8 cellular contexts compared by ENCODE assay signal in genomic region chr1:207088731-207089626, GRCh38. TPM values are rescaled to one million over a fixed set of nuclear protein-coding genes. Genes with fewer than 3 reads are reported as not detected.
DNase-seq lines count a peak whose midpoint lies in the region; ATAC-seq, FAIRE-seq and TF ChIP-seq lines count a peak whose summit lies in the region.

A gene with protein sequence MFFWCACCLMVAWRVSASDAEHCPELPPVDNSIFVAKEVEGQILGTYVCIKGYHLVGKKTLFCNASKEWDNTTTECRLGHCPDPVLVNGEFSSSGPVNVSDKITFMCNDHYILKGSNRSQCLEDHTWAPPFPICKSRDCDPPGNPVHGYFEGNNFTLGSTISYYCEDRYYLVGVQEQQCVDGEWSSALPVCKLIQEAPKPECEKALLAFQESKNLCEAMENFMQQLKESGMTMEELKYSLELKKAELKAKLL (plus strand): TSS chr1:207088860. CDS start chr1:207089532, 672 bp downstream.

- POLR2A ChIA-PET in activated CD4-positive, alpha-beta T cell treated with anti-CD3 and anti-CD28 coated beads, Interleukin-2, amount 10 ng/mL, durations not matched to agents 7 days and 5 days (lab: Charles Lee) = interaction anchor here (0.6 kb wide), 1 partner anchor 164 kb away, joined by 3 read pairs; no protein-coding TSS in a partner anchor
- POLR2A ChIA-PET in PC-3 (lab: Charles Lee; ENCODE audit: unreplicated experiment) (no interaction called here), H1 (lab: Charles Lee; ENCODE audit: partially characterized antibody) (no interaction called here)

- H3K56ac ChIP-seq in H1 (replicated peaks; ENCODE audit: insufficient read length, low read depth, low read length) = no peak within 1 kb of the TSS

- WGBS in H1 (ENCODE audit: extremely low coverage in 1 of 2, insufficient coverage in 1 of 2, insufficient read length in 1 of 2, insufficient replicate concordance in 2 of 2, low coverage in 1 of 2, low lambda C conversion rate in 2 of 2, missing lambda C conversion rate in 1 of 2), 2 experiments = 91% methylated on average over 9 of the region's 9 CpGs; no CpG with 5 or more reads in 1 of the 2 experiments

- H3K9ac ChIP-seq in PC-3 (ENCODE audit: low read length) (no peak within 1 kb of the TSS), H1 (replicated peaks in 1 of 4; ENCODE audit: extremely low read depth in 1 of 4, low read depth in 3 of 4, low read length in 3 of 4) (no peak within 1 kb of the TSS)

- H2AK5ac ChIP-seq in H1 (ENCODE audit: low read depth, low read length) = no peak within 1 kb of the TSS

- H4K5ac ChIP-seq in H1 (ENCODE audit: insufficient read length, low read depth, low read length) = no peak within 1 kb of the TSS

- CTCF ChIA-PET in activated CD4-positive, alpha-beta T cell treated with anti-CD3 and anti-CD28 coated beads, Interleukin-2, amount 10 ng/mL, durations not matched to agents 7 days and 5 days (lab: Charles Lee) = interaction anchor here (0.8 kb wide), 1 partner anchor 32 kb away, joined by 4 read pairs; no protein-coding TSS in a partner anchor
- CTCF ChIA-PET in PC-3 (lab: Charles Lee) (no interaction called here), H1 (lab: Charles Lee; ENCODE audit: partially characterized antibody) (interaction anchor here (0.9 to 1.0 kb wide), 2 partner anchors 11 to 39 kb away, joined by 3 read pairs; no protein-coding TSS in a partner anchor)

- FAIRE-seq in H1 (lab: Jason Lieb, UNC) = no peak

- H3K4ac ChIP-seq in H1 (replicated peaks; ENCODE audit: insufficient read length, low read depth, low read length) = no peak within 1 kb of the TSS

- no peak within 1 kb of the TSS for H2BK120ac ChIP-seq in H1 (replicated peaks; ENCODE audit: low read depth, low read length)

- peak; percentile 37 for DNase-seq in activated CD4-positive, alpha-beta T cell treated with anti-CD3 and anti-CD28 coated beads, Interleukin-2, amount 10 ng/mL, durations not matched to agents 7 days and 5 days
- no peak for DNase-seq in activated CD4-positive, alpha-beta T cell treated with anti-CD3 and anti-CD28 coated beads, Interleukin-2, amount 50 U/mL, for 48 hours
- DNase-seq in PC-3 (peak; percentile 64), H1 (ENCODE audit: low read depth in 1 of 2, low spot score in 2 of 2) (no peak), NOMO-1 (lab: John Stamatoyannopoulos, UW; ENCODE audit: unreplicated experiment in 2 of 2) (no peak), dedifferentiated amniotic fluid mesenchymal stem cell (ENCODE audit: extremely low spot score) (no peak), AG20443 (ENCODE audit: low spot score) (no peak)

- no peak for TF ChIP-seq RAD21 in H1 (IDR thresholded peaks at IDR 0.05 in 1 of 2, conservative IDR thresholded peaks at IDR 0.05 in 1 of 2; ENCODE audit: low read depth in 2 of 2, low read length in 2 of 2)

- no peaks in the 10 kb centered on the region for H3F3A ChIP-seq in PC-3 (ENCODE audit: low read length, unreplicated experiment)

- no TSS peak for BruUV-seq in PC-3 (replicated peaks; lab: Mats Ljungman, UMichigan)

- peaks cover 4% of the 10 kb centered on the region for H3K36me3 Mint-ChIP-seq in activated CD4-positive, alpha-beta T cell treated with anti-CD3 and anti-CD28 coated beads, Interleukin-2, amount 10 ng/mL, durations not matched to agents 7 days and 5 days (ENCODE audit: low read depth)
- no peaks in the 10 kb centered on the region for H3K36me3 Mint-ChIP-seq in stimulated activated memory B cell treated with anti-CD40 and anti-IgM and Interleukin-4, amounts not matched to agents 10 μg/mL and 1 μg/mL and 100 μg/mL, for 72 hours

- no peaks in the 10 kb centered on the region for H3K9me3 Mint-ChIP-seq in activated CD4-positive, alpha-beta T cell treated with anti-CD3 and anti-CD28 coated beads, Interleukin-2, amount 10 ng/mL, durations not matched to agents 7 days and 5 days
- H3K9me3 Mint-ChIP-seq in stimulated activated memory B cell treated with anti-CD40 and anti-IgM and Interleukin-4, amounts not matched to agents 10 μg/mL and 1 μg/mL and 100 μg/mL, for 72 hours = no peaks in the 10 kb centered on the region

- H3K79me2 ChIP-seq in PC-3 (ENCODE audit: low read length) (no peaks in the 10 kb centered on the region), H1 (ENCODE audit: control insufficient read depth in 1 of 2, insufficient read depth in 2 of 2, low read length in 2 of 2) (no peaks in the 10 kb centered on the region)

- peaks cover 42% of the 10 kb centered on the region for H3K4me1 Mint-ChIP-seq in activated CD4-positive, alpha-beta T cell treated with anti-CD3 and anti-CD28 coated beads, Interleukin-2, amount 10 ng/mL, durations not matched to agents 7 days and 5 days
- peaks cover 20% of the 10 kb centered on the region for H3K4me1 Mint-ChIP-seq in stimulated activated memory B cell treated with anti-CD40 and anti-IgM and Interleukin-4, amounts not matched to agents 10 μg/mL and 1 μg/mL and 100 μg/mL, for 72 hours

- H2AFZ ChIP-seq in PC-3 (ENCODE audit: low read length) = no peak within 1 kb of the TSS
- no peak within 1 kb of the TSS for H2AFZ ChIP-seq in H1 (ENCODE audit: low read length)

- H3K4me1 ChIP-seq in PC-3 (ENCODE audit: insufficient read depth, low read length) (no peaks in the 10 kb centered on the region), H1 (replicated peaks in 1 of 4; ENCODE audit: control insufficient read depth in 3 of 4, insufficient read depth in 4 of 4, low read length in 3 of 4) (peaks cover 0 to 3% (median 0%) of the 10 kb centered on the region in 4 experiments; a peak in 2 of 7 replicates)

- no peak within 1 kb of the TSS for H4K8ac ChIP-seq in H1 (ENCODE audit: extremely low read depth, insufficient read depth, low read length)

- no peak within 1 kb of the TSS for H2BK15ac ChIP-seq in H1 (ENCODE audit: low read length)

- no peaks in the 10 kb centered on the region for H3K9me2 ChIP-seq in PC-3 (replicated peaks; ENCODE audit: low read length)

- H3K9me3 ChIP-seq in PC-3 (ENCODE audit: low read length) (no peaks in the 10 kb centered on the region), H1 (ENCODE audit: insufficient read depth in 2 of 2, low read depth in 1 of 2, low read length in 1 of 2) (no peaks in the 10 kb centered on the region)

- H3K27me3 ChIP-seq in PC-3 (ENCODE audit: low read length) (0 out of 2 replicates have a peak, but pooled peaks cover 12% of the 10 kb centered on the region), H1 (replicated peaks in 1 of 4; ENCODE audit: control insufficient read depth in 3 of 4, extremely low read depth in 1 of 4, insufficient read depth in 3 of 4, low read length in 3 of 4) (no peaks in the 10 kb centered on the region)

- H2BK5ac ChIP-seq in H1 (ENCODE audit: low read depth, low read length) = no peak within 1 kb of the TSS

- H3K4me2 ChIP-seq in PC-3 (ENCODE audit: low read length) (no peak within 1 kb of the TSS), H1 (ENCODE audit: insufficient read depth in 1 of 2, low read depth in 2 of 2, low read length in 2 of 2) (no peak within 1 kb of the TSS)

- H3K23me2 ChIP-seq in H1 (ENCODE audit: low read depth, low read length) = no peaks in the 10 kb centered on the region

- ATAC-seq in PC-3 = no peak
- ATAC-seq in stimulated activated memory B cell treated with anti-CD40 and anti-IgM and Interleukin-4, amounts not matched to agents 10 μg/mL and 1 μg/mL and 100 μg/mL, for 72 hours = no peak

- no peak within 1 kb of the TSS for H3K18ac ChIP-seq in H1 (ENCODE audit: extremely low read depth, low read length)

- H4K91ac ChIP-seq in H1 (replicated peaks; ENCODE audit: insufficient read length, low read length) = no peak within 1 kb of the TSS

- peak within 1 kb of the TSS; percentile 70 for H3K4me3 Mint-ChIP-seq in activated CD4-positive, alpha-beta T cell treated with anti-CD3 and anti-CD28 coated beads, Interleukin-2, amount 10 ng/mL, durations not matched to agents 7 days and 5 days
- H3K4me3 Mint-ChIP-seq in stimulated activated memory B cell treated with anti-CD40 and anti-IgM and Interleukin-4, amounts not matched to agents 10 μg/mL and 1 μg/mL and 100 μg/mL, for 72 hours = peak within 1 kb of the TSS; percentile 68

- H3K36me3 ChIP-seq in PC-3 (ENCODE audit: low read depth, low read length) = no peaks in the 10 kb centered on the region
- no peaks in the 10 kb centered on the region; a peak in 1 of 8 replicates for H3K36me3 ChIP-seq in H1 (ENCODE audit: control insufficient read depth in 2 of 4, insufficient read depth in 4 of 4, low read length in 3 of 4)

- peak within 1 kb of the TSS; percentile 15 for H3K23ac ChIP-seq in H1 (ENCODE audit: insufficient read length)

- TF ChIP-seq CTCF in PC-3 (conservative IDR thresholded peaks at IDR 0.05; ENCODE audit: low read depth, low read length) = no peak
- TF ChIP-seq CTCF in H1 (IDR thresholded peaks at IDR 0.05; ENCODE audit: control extremely low read depth in 1 of 3, insufficient read depth in 1 of 3, low read depth in 1 of 3, low read length in 3 of 3) = no peak

- peaks cover 2% of the 10 kb centered on the region for H3K27me3 Mint-ChIP-seq in activated CD4-positive, alpha-beta T cell treated with anti-CD3 and anti-CD28 coated beads, Interleukin-2, amount 10 ng/mL, durations not matched to agents 7 days and 5 days
- no peaks in the 10 kb centered on the region for H3K27me3 Mint-ChIP-seq in stimulated activated memory B cell treated with anti-CD40 and anti-IgM and Interleukin-4, amounts not matched to agents 10 μg/mL and 1 μg/mL and 100 μg/mL, for 72 hours

- no peak for TF ChIP-seq EP300 in H1 (IDR thresholded peaks at IDR 0.05; ENCODE audit: borderline replicate concordance in 1 of 2, low read depth in 2 of 2, low read length in 2 of 2)

- H3K79me1 ChIP-seq in H1 (ENCODE audit: low read depth, low read length) = no peaks in the 10 kb centered on the region

- H3K14ac ChIP-seq in H1 (ENCODE audit: insufficient read length) = no peak within 1 kb of the TSS

- peak within 1 kb of the TSS; percentile 87 for H3K27ac Mint-ChIP-seq in activated CD4-positive, alpha-beta T cell treated with anti-CD3 and anti-CD28 coated beads, Interleukin-2, amount 10 ng/mL, durations not matched to agents 7 days and 5 days
- peak within 1 kb of the TSS; percentile 44 for H3K27ac Mint-ChIP-seq in stimulated activated memory B cell treated with anti-CD40 and anti-IgM and Interleukin-4, amounts not matched to agents 10 μg/mL and 1 μg/mL and 100 μg/mL, for 72 hours

- intact Hi-C loops in PC-3 (cut with micrococcal nuclease) = no loop called here

- H3K4me3 ChIP-seq in PC-3 (ENCODE audit: low read length) (no peak within 1 kb of the TSS), H1 (ENCODE audit: extremely low read depth in 1 of 4, insufficient read depth in 2 of 4, low read depth in 3 of 4, low read length in 4 of 4) (no peak within 1 kb of the TSS)

- H4K20me1 ChIP-seq in PC-3 (ENCODE audit: low read length) = no peaks in the 10 kb centered on the region
- no peaks in the 10 kb centered on the region for H4K20me1 ChIP-seq in H1 (replicated peaks in 1 of 2; ENCODE audit: control insufficient read depth in 1 of 2, insufficient read depth in 2 of 2, low read length in 2 of 2)

- no peak within 1 kb of the TSS for H2BK12ac ChIP-seq in H1 (ENCODE audit: low read depth, low read length)

- H3K27ac ChIP-seq in PC-3 (ENCODE audit: low read length) = no peak within 1 kb of the TSS
- H3K27ac ChIP-seq in H1 (ENCODE audit: low read depth, low read length) = no peak within 1 kb of the TSS

- no peak within 1 kb of the TSS for H2BK20ac ChIP-seq in H1 (ENCODE audit: low read length)

- no peak for TF ChIP-seq POLR2A in H1 (IDR thresholded peaks at IDR 0.05; ENCODE audit: control extremely low read depth in 1 of 2, low read depth in 2 of 2, low read length in 2 of 2)

RNA-seq across cellular contexts. Expression of the gene that starts here (rescaled TPM):
- 1 to 10 TPM; 2.1 to 3.1 TPM for total RNA-seq in activated CD4-positive, alpha-beta T cell treated with anti-CD3 and anti-CD28 coated beads, Interleukin-2, amount 10 ng/mL, durations not matched to agents 7 days and 5 days
- total RNA-seq in PC-3 (2014; rRNA removed) = not detected in 2 replicates
- total RNA-seq in H1 (2021; fragmentation: NEBNext Ultra II Directional; extraction: Animal tissue kit (Norgen Biotek cat#: 25700)) = not detected in 2 replicates
- not detected in 2 replicates for polyA plus RNA-seq in H1 (2011; rRNA removed)
- polyA plus RNA-seq in H1 (2011; cell fraction: cytosol; rRNA removed) = 0.12 TPM
- not detected for polyA plus RNA-seq in H1 (2011; cell fraction: nucleus; rRNA removed)
- not detected in 4 replicates for polyA plus RNA-seq in H1 (2012, experiment 1 of 2)
- polyA plus RNA-seq in H1 (2012, experiment 2 of 2) = not detected
- polyA plus RNA-seq in H1 (2013, experiment 1 of 2) = not detected
- not detected for polyA plus RNA-seq in H1 (2013, experiment 2 of 2)
- polyA minus RNA-seq in H1 (2011; rRNA and poly(A)+ RNA removed) = not detected in 2 replicates
- polyA minus RNA-seq in H1 (2011; cell fraction: cytosol; rRNA and poly(A)+ RNA removed) = 2.9 TPM
- polyA minus RNA-seq in H1 (2011; cell fraction: nucleus; rRNA and poly(A)+ RNA removed) = 1.1 TPM

Comparison
In these comparisons a context has a peak if more than half of its experiments do, and no peak if none do; other contexts are left out.
1. Peak in DNase-seq in PC-3; RNA of the gene not detected or under 1 TPM.